12 cellular contexts compared by ENCODE assay signal in genomic region chr15:69853572-69853971, GRCh38.
A peak's percentile ranks its signal among the peaks of the same experiment; 100 is the strongest.
DNase-seq lines count a peak whose midpoint lies in the region; ATAC-seq and TF ChIP-seq lines count a peak whose summit lies in the region.
"Had no signal": no experiment of that assay in that cellular context is flagged by ENCODE, and none has a peak within 500 bp of the region (broad histone marks: within the 10 kb centered on the region; RNA-seq: fewer than 3 reads in every experiment).

No MANE protein-coding gene starts in this region.

- H3K9me3 ChIP-seq in A673 (ENCODE audit: low read depth, low read length, poor library complexity, severe bottlenecking): no peaks in the 10 kb centered on the region
- H3K9me3 ChIP-seq in OCI-LY7 (ENCODE audit: low read length): no peaks in the 10 kb centered on the region
- H3K9me3 ChIP-seq: BLaER1, upper lobe of left lung had no signal

- ATAC-seq in activated T-helper 17 cell treated with anti-CD3 and anti-CD28 coated beads, Interleukin-2, amount 50 U/mL, for 72 hours (replicated peaks): no peak
- ATAC-seq in HG02678 (IDR thresholded peaks at IDR 0.05; ENCODE audit: unreplicated experiment): no peak

- H3K4me3 Mint-ChIP-seq in activated T-helper 17 cell treated with anti-CD3 and anti-CD28 coated beads, Interleukin-2, amount 50 U/mL, for 72 hours: no peak overlapping the region
- H3K4me3 Mint-ChIP-seq: activated CD4-positive, alpha-beta T cell treated with anti-CD3 and anti-CD28 coated beads, Interleukin-2, amount 10 ng/mL, durations not matched to agents 24 days and 14 days; naive B cell had no signal

- H3K36me3 ChIP-seq in A673 (ENCODE audit: insufficient read depth, low read length, poor library complexity, severe bottlenecking) (no peaks in the 10 kb centered on the region), OCI-LY7 (ENCODE audit: insufficient read depth, low read length) (no peaks in the 10 kb centered on the region)
- H3K36me3 ChIP-seq: BLaER1, upper lobe of left lung had no signal

- no peak overlapping the region for H3K4me2 ChIP-seq in OCI-LY7 (ENCODE audit: low read length)
- H3K4me2 ChIP-seq: BLaER1 had no signal

- H3K4me1 Mint-ChIP-seq in activated T-helper 17 cell treated with anti-CD3 and anti-CD28 coated beads, Interleukin-2, amount 50 U/mL, for 72 hours: peaks cover 5% of the 10 kb centered on the region

- no peaks in the 10 kb centered on the region for H3K79me2 ChIP-seq in OCI-LY7 (ENCODE audit: insufficient read depth, low read depth, low read length)

- H3K4me1 ChIP-seq in A673 (ENCODE audit: insufficient read depth, low read length, poor library complexity, severe bottlenecking): peaks cover 35% of the 10 kb centered on the region
- H3K4me1 ChIP-seq in OCI-LY7 (ENCODE audit: insufficient read depth, low read length, poor library complexity, severe bottlenecking): peaks cover 32% of the 10 kb centered on the region
- H3K4me1 ChIP-seq: upper lobe of left lung had no signal

- no peaks in the 10 kb centered on the region for H3K27me3 Mint-ChIP-seq in activated T-helper 17 cell treated with anti-CD3 and anti-CD28 coated beads, Interleukin-2, amount 50 U/mL, for 72 hours

- H3K4me3 ChIP-seq in A673 (ENCODE audit: low read depth, low read length, poor library complexity, severe bottlenecking) (no peak overlapping the region), OCI-LY7 (ENCODE audit: low read depth, low read length, poor library complexity, severe bottlenecking) (no peak overlapping the region)
- H3K4me3 ChIP-seq: BLaER1, upper lobe of left lung had no signal

- no peak overlapping the region for H3K27ac Mint-ChIP-seq in activated T-helper 17 cell treated with anti-CD3 and anti-CD28 coated beads, Interleukin-2, amount 50 U/mL, for 72 hours
- H3K27ac Mint-ChIP-seq: activated CD4-positive, alpha-beta T cell treated with anti-CD3 and anti-CD28 coated beads, Interleukin-2, amount 10 ng/mL, durations not matched to agents 24 days and 14 days; naive B cell had no signal

- intact Hi-C loops in A673 (cut with micrococcal nuclease; ENCODE audit: unreplicated experiment) (no loop called here), OCI-LY7 (cut with micrococcal nuclease; ENCODE audit: unreplicated experiment) (no loop called here)

- no TSS peak for BruUV-seq in A673 (replicated peaks; lab: Mats Ljungman, UMichigan)
- BruUV-seq in OCI-LY7 (replicated peaks; lab: Mats Ljungman, UMichigan): no TSS peak

- H2AFZ ChIP-seq in OCI-LY7 (ENCODE audit: low read length): no peak overlapping the region

- H3K36me3 Mint-ChIP-seq in activated T-helper 17 cell treated with anti-CD3 and anti-CD28 coated beads, Interleukin-2, amount 50 U/mL, for 72 hours (ENCODE audit: low read depth): no peaks in the 10 kb centered on the region

- POLR2A ChIA-PET in A673 (lab: Charles Lee; ENCODE audit: low non-redundant PET): no interaction called here
- POLR2A ChIA-PET in OCI-LY7 (lab: Charles Lee): no interaction called here

- DNase-seq in A673 (ENCODE audit: low spot score) (peak; percentile 12), HT-29 (ENCODE audit: low spot score) (peak; percentile 34), astrocyte of the hippocampus (ENCODE audit: low read depth, low spot score) (peak; percentile 93), islet precursor cell (peak; percentile 99), OCI-LY7 (ENCODE audit: low spot score) (no peak), NCI-H82 (lab: John Stamatoyannopoulos, UW) (no peak)
- DNase-seq: activated CD4-positive, alpha-beta T cell treated with anti-CD3 and anti-CD28 coated beads, Interleukin-2, amount 10 ng/mL, durations not matched to agents 24 days and 14 days; naive B cell; upper lobe of left lung had no signal

- no peaks in the 10 kb centered on the region for H3K9me3 Mint-ChIP-seq in activated T-helper 17 cell treated with anti-CD3 and anti-CD28 coated beads, Interleukin-2, amount 50 U/mL, for 72 hours

- H3K27ac ChIP-seq in A673 (ENCODE audit: low read depth, low read length, poor library complexity, severe bottlenecking) (no peak overlapping the region), OCI-LY7 (ENCODE audit: low read depth, low read length, poor library complexity, severe bottlenecking) (no peak overlapping the region)
- H3K27ac ChIP-seq: BLaER1, upper lobe of left lung had no signal

- no peaks in the 10 kb centered on the region for H4K20me1 ChIP-seq in OCI-LY7 (ENCODE audit: insufficient read depth, low read length)

- CTCF ChIA-PET in A673 (lab: Charles Lee): no interaction called here
- CTCF ChIA-PET in OCI-LY7 (lab: Charles Lee; ENCODE audit: unreplicated experiment): no interaction called here

- no peak for TF ChIP-seq CTCF in A673 (conservative IDR thresholded peaks at IDR 0.05; ENCODE audit: low read depth, low read length)
- no peak for TF ChIP-seq CTCF in OCI-LY7 (conservative IDR thresholded peaks at IDR 0.05; ENCODE audit: low read length)

- no peaks in the 10 kb centered on the region for H3K9me2 ChIP-seq in OCI-LY7 (ENCODE audit: insufficient read depth, low read length)

- no peaks in the 10 kb centered on the region for H3K27me3 ChIP-seq in A673 (replicated peaks; ENCODE audit: insufficient read depth, low read depth, low read length, poor library complexity)
- H3K27me3 ChIP-seq: upper lobe of left lung had no signal

Comparison
In these comparisons a context has a peak if more than half of its experiments do, and no peak if none do; other contexts are left out.
1. DNase-seq: peak in A673 (single experiment), HT-29 (single experiment), astrocyte of the hippocampus (single experiment) and islet precursor cell (single experiment); none in OCI-LY7 (single experiment) and NCI-H82 (single experiment).